In the genomic region with DNA sequence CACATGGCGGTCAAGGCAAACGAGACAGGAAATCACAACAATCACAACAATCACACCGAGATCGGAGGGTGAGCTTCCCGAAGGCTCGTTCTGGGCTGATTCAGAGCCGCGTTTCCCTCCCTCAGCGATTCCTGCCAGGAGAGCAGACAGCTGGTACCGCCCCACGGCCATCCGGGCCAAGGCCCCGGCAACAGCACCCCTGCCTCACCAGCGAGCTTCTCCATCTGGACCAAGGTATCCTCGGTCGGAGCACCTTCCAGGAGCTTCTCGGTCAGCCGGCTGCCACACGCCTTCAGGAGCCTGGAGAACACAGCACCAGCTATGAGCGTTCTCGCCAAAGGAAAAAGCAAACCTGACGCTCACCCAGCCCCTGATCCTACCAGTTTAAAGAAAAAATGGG, we compare ENCODE assay signal across 13 cellular contexts. TPM values are rescaled to one million over a fixed set of nuclear protein-coding genes. Genes with fewer than 3 reads are reported as not detected.
DNase-seq lines count a peak whose midpoint lies in the region; ATAC-seq and TF ChIP-seq lines count a peak whose summit lies in the region.
"Had no signal": no experiment of that assay in that cellular context is flagged by ENCODE, and none has a peak within 500 bp of the region (broad histone marks: within the 10 kb centered on the region; RNA-seq: fewer than 3 reads in every experiment).

No MANE protein-coding gene starts in this region.

- H3K4me1 ChIP-seq in H9 (ENCODE audit: insufficient read depth, low read length) (no peaks in the 10 kb centered on the region), iPS-15b (ENCODE audit: control insufficient read depth, insufficient read depth, low read length) (no peaks in the 10 kb centered on the region)
- H3K4me1 ChIP-seq: A549, BE2C had no signal

- no peak overlapping the region for H3K18ac ChIP-seq in H9 (ENCODE audit: insufficient read length, low read depth, low read length)

- no peak overlapping the region for H3K14ac ChIP-seq in H9 (ENCODE audit: insufficient read depth, low read length)

- H3K4me3 ChIP-seq in iPS-15b (ENCODE audit: low read depth, low read length) = no peak overlapping the region
- H3K4me3 ChIP-seq: A549 had no signal

- H2BK15ac ChIP-seq in H9 (ENCODE audit: low read depth, low read length) = no peak overlapping the region

- peaks cover 0 to 6% of the 10 kb centered on the region in 2 experiments; a peak in 2 of 4 replicates for H3K4me1 Mint-ChIP-seq in H9
- H3K4me1 Mint-ChIP-seq: CD4-positive, alpha-beta memory T cell had no signal

- no peak overlapping the region for H3T11ph ChIP-seq in H9 (ENCODE audit: low read length)

- H3K9me3 Mint-ChIP-seq in H9 = no peaks in the 10 kb centered on the region

- no peak overlapping the region for H3K23ac ChIP-seq in H9 (ENCODE audit: insufficient read length, low read depth, low read length)

- H3K36me3 ChIP-seq in iPS-15b (ENCODE audit: control insufficient read depth, insufficient read depth, low read length) = peaks cover 72% of the 10 kb centered on the region

- DNase-seq in H9 (no peak), cerebellum (ENCODE audit: low spot score) (peak; percentile 60), EL (no peak), kidney tubule cell (ENCODE audit: low spot score) (no peak)
- DNase-seq: BE2C; CD4-positive, alpha-beta memory T cell; DMS153; DMS79 treated with DMSO at 0.1 percent for 48 hours; GF-D8 had no signal

- H3K9ac ChIP-seq in H9 (ENCODE audit: extremely low read depth, insufficient read length, low read length) (no peak overlapping the region), iPS-15b (ENCODE audit: low read depth, low read length) (peak overlapping the region; percentile 5)

- no peaks in the 10 kb centered on the region for H3K23me2 ChIP-seq in H9 (ENCODE audit: insufficient read length, low read depth, low read length, poor library complexity, severe bottlenecking)

- no peak for ATAC-seq in HG02840 (IDR thresholded peaks at IDR 0.05; ENCODE audit: low FRiP score, unreplicated experiment)
- ATAC-seq: A549 had no signal

- H4K5ac ChIP-seq in H9 (ENCODE audit: insufficient read length, low read depth, low read length) = no peak overlapping the region

- no peak overlapping the region; a peak in 1 of 5 replicates for H3K4me3 Mint-ChIP-seq in H9

- no CpG with 5 or more reads among the region's 22 CpGs for WGBS in H9 (ENCODE audit: extremely low coverage, insufficient read length, low lambda C conversion rate)

- peak overlapping the region; percentile 36 to 82 (median 48); a peak in 4 of 7 replicates for H3K27ac Mint-ChIP-seq in H9

- no peaks in the 10 kb centered on the region for H3K27me3 Mint-ChIP-seq in H9 (ENCODE audit: low read depth)
- H3K27me3 Mint-ChIP-seq: CD4-positive, alpha-beta memory T cell had no signal

- H2BK120ac ChIP-seq in H9 (ENCODE audit: low read depth, low read length, poor library complexity, severe bottlenecking) = no peak overlapping the region

- no peak overlapping the region for H4K91ac ChIP-seq in H9 (ENCODE audit: insufficient read length, low read depth, low read length)

- no peak overlapping the region for H2AFZ ChIP-seq in H9 (ENCODE audit: low read length)

- H4K20me1 ChIP-seq in H9 (ENCODE audit: control insufficient read depth, insufficient read depth, insufficient read length) = no peaks in the 10 kb centered on the region

- TF ChIP-seq CTCF in H9 (conservative IDR thresholded peaks at IDR 0.05) = no peak

- no peak overlapping the region for H3K27ac ChIP-seq in H9 (ENCODE audit: insufficient read length, low read depth, low read length)
- H3K27ac ChIP-seq: A549, C4-2B had no signal

- no peaks in the 10 kb centered on the region for H3K79me1 ChIP-seq in H9 (ENCODE audit: insufficient read depth, low read depth, low read length, poor library complexity, severe bottlenecking)

- H3K9me3 ChIP-seq in H9 (ENCODE audit: control insufficient read depth, low read depth, low read length) (no peaks in the 10 kb centered on the region), iPS-15b (ENCODE audit: control insufficient read depth, insufficient read depth, low read length) (no peaks in the 10 kb centered on the region)
- H3K9me3 ChIP-seq: A549, BE2C had no signal

- H2BK12ac ChIP-seq in H9 (ENCODE audit: insufficient read length, low read depth, low read length) = no peak overlapping the region

- peaks cover 42 to 91% (median 78%) of the 10 kb centered on the region in 3 experiments for H3K36me3 Mint-ChIP-seq in H9 (ENCODE audit: insufficient read depth in 1 of 3, low read depth in 3 of 3)

- H4K8ac ChIP-seq in H9 (replicated peaks; ENCODE audit: insufficient read length, low read depth, low read length) = no peak overlapping the region

- H2BK5ac ChIP-seq in H9 (ENCODE audit: insufficient read length, low read length) = no peak overlapping the region

- no peak overlapping the region for H2AK5ac ChIP-seq in H9 (ENCODE audit: insufficient read length, low read length)

- no peaks in the 10 kb centered on the region for H3K79me2 ChIP-seq in H9 (ENCODE audit: insufficient read depth, low read length)

- H3K27me3 ChIP-seq in H9 (ENCODE audit: insufficient read depth, low read length) = no peaks in the 10 kb centered on the region
- H3K27me3 ChIP-seq in iPS-15b (ENCODE audit: control insufficient read depth, insufficient read depth, low read length) = no peaks in the 10 kb centered on the region
- H3K27me3 ChIP-seq: BE2C had no signal

- H3K4me2 ChIP-seq in H9 (ENCODE audit: insufficient read depth, insufficient read length, low read length) = no peak overlapping the region
- H3K4me2 ChIP-seq: A549 had no signal

- no peak overlapping the region for H2BK20ac ChIP-seq in H9 (ENCODE audit: low read depth, low read length, poor library complexity, severe bottlenecking)

- no peak overlapping the region for H3K56ac ChIP-seq in H9 (ENCODE audit: insufficient read length, low read depth, low read length)

- H3K4ac ChIP-seq in H9 (ENCODE audit: low read depth, low read length) = no peak overlapping the region

RNA-seq across cellular contexts. Expression of a gene that starts 15.2 kb away (rescaled TPM):
- total RNA-seq in H9 (2021) (0.09 TPM in 1 of 2 replicates, not detected in the other), cerebellum (6.8 TPM)

RNA-seq across cellular contexts. Expression of a gene that starts 15.6 kb away (rescaled TPM):
- 32.3 and 33.3 TPM in 2 replicates for total RNA-seq in H9 (2021)
- total RNA-seq in cerebellum = 60.1 TPM

RNA-seq across cellular contexts. Expression of a gene that starts 59.7 kb away (rescaled TPM):
- total RNA-seq in H9 (2021) (103 and 113 TPM in 2 replicates), cerebellum (66.7 TPM)
